ENCODE assay signal across 1 cellular context in genomic region chr19:48492925-48493717, GRCh38.
TF ChIP-seq lines count a peak whose summit lies in the region.

No MANE protein-coding gene starts in this region.

TF ChIP-seq in HEK293, 187 proteins besides CTCF, POLR2A, EP300 and RAD21 (continued from another document and continues in another):
- no peak for TF ChIP-seq BCL6B (tag by site-specific recombination; IDR thresholded peaks at IDR 0.05)
- peak; percentile 95 for TF ChIP-seq IKZF3 (tag by site-specific recombination; IDR thresholded peaks at IDR 0.05)
- TF ChIP-seq PRDM10 (tag by site-specific recombination; IDR thresholded peaks at IDR 0.05) = no peak; the same call in 1 of the 2 replicates
- TF ChIP-seq KLF17 (tag by site-specific recombination; IDR thresholded peaks at IDR 0.05) = no peak
- no peak for TF ChIP-seq PBX3 (CRISPR knock-in tag; IDR thresholded peaks at IDR 0.05)
- TF ChIP-seq ZNF274 (IDR thresholded peaks at IDR 0.05; ENCODE audit: low read length) = no peak
- TF ChIP-seq ZNF274 (tag by site-specific recombination; IDR thresholded peaks at IDR 0.05; ENCODE audit: borderline replicate concordance) = no peak
- TF ChIP-seq KLF8 (tag by site-specific recombination; IDR thresholded peaks at IDR 0.05) = peak; percentile 93; the same call in 1 of the 2 replicates
- peak; percentile 29; the same call in 1 of the 2 replicates for TF ChIP-seq GLIS1 (tag by site-specific recombination; IDR thresholded peaks at IDR 0.05)
- TF ChIP-seq, protein P1, sequence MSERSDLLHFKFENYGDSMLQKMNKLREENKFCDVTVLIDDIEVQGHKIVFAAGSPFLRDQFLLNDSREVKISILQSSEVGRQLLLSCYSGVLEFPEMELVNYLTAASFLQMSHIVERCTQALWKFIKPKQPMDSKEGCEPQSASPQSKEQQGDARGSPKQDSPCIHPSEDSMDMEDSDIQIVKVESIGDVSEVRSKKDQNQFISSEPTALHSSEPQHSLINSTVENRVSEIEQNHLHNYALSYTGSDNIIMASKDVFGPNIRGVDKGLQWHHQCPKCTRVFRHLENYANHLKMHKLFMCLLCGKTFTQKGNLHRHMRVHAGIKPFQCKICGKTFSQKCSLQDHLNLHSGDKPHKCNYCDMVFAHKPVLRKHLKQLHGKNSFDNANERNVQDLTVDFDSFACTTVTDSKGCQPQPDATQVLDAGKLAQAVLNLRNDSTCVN (tag by site-specific recombination; optimal IDR thresholded peaks at IDR 0.05) = peak; percentile 31
- TF ChIP-seq ZNF76 (tag by site-specific recombination; IDR thresholded peaks at IDR 0.05; ENCODE audit: borderline replicate concordance, low read depth) = no peak
- no peak for TF ChIP-seq TSHZ1 (tag by site-specific recombination; IDR thresholded peaks at IDR 0.05; ENCODE audit: borderline replicate concordance)
- peak; percentile 87 for TF ChIP-seq ZBTB6 (tag by site-specific recombination; IDR thresholded peaks at IDR 0.05)
- no peak for TF ChIP-seq ZNF311 (tag by site-specific recombination; IDR thresholded peaks at IDR 0.05; ENCODE audit: borderline replicate concordance)
- TF ChIP-seq ZNF768 (tag by site-specific recombination; IDR thresholded peaks at IDR 0.05) = no peak
- TF ChIP-seq ZNF670 (tag by site-specific recombination; IDR thresholded peaks at IDR 0.05; ENCODE audit: low read depth) = no peak
- TF ChIP-seq REST (tag by site-specific recombination; IDR thresholded peaks at IDR 0.05) = no peak
- no peak for TF ChIP-seq PRDM1 (tag by site-specific recombination; IDR thresholded peaks at IDR 0.05)
- no peak for TF ChIP-seq SETDB1 (IDR thresholded peaks at IDR 0.05; ENCODE audit: insufficient read length, low read length)
- TF ChIP-seq, protein P2, sequence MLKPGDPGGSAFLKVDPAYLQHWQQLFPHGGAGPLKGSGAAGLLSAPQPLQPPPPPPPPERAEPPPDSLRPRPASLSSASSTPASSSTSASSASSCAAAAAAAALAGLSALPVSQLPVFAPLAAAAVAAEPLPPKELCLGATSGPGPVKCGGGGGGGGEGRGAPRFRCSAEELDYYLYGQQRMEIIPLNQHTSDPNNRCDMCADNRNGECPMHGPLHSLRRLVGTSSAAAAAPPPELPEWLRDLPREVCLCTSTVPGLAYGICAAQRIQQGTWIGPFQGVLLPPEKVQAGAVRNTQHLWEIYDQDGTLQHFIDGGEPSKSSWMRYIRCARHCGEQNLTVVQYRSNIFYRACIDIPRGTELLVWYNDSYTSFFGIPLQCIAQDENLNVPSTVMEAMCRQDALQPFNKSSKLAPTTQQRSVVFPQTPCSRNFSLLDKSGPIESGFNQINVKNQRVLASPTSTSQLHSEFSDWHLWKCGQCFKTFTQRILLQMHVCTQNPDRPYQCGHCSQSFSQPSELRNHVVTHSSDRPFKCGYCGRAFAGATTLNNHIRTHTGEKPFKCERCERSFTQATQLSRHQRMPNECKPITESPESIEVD (tag by site-specific recombination; IDR thresholded peaks at IDR 0.05) = no peak
- peak; percentile 95 for TF ChIP-seq ZBTB17 (tag by site-specific recombination; IDR thresholded peaks at IDR 0.05)
- no peak for TF ChIP-seq OSR2 (tag by site-specific recombination; IDR thresholded peaks at IDR 0.05)
- no peak for TF ChIP-seq ZNF776 (tag by site-specific recombination; IDR thresholded peaks at IDR 0.05; ENCODE audit: borderline replicate concordance)
- no peak for TF ChIP-seq HOXA7 (CRISPR knock-in tag; IDR thresholded peaks at IDR 0.05; ENCODE audit: borderline replicate concordance)
- TF ChIP-seq GLI2 (tag by site-specific recombination; IDR thresholded peaks at IDR 0.05; ENCODE audit: borderline replicate concordance, low read depth) = no peak
- no peak for TF ChIP-seq ZFP3 (tag by site-specific recombination; IDR thresholded peaks at IDR 0.05; ENCODE audit: low read depth)
- no peak for TF ChIP-seq ZNF132 (tag by site-specific recombination; IDR thresholded peaks at IDR 0.05; ENCODE audit: borderline replicate concordance)
- no peak for TF ChIP-seq GLIS2 (tag by site-specific recombination; IDR thresholded peaks at IDR 0.05)
- TF ChIP-seq ZNF521 (tag by site-specific recombination; IDR thresholded peaks at IDR 0.05) = no peak
- peak; percentile 83; the same call in 1 of the 2 replicates for TF ChIP-seq KLF16 (tag by site-specific recombination; IDR thresholded peaks at IDR 0.05)
- no peak for TF ChIP-seq ZNF423 (tag by site-specific recombination; IDR thresholded peaks at IDR 0.05)
